ENCODE assay signal across 1 cellular context in genomic region chr17:58189436-58190146, GRCh38.
TF ChIP-seq lines count a peak whose summit lies in the region.

No MANE protein-coding gene starts in this region.

TF ChIP-seq in H1, 55 proteins besides CTCF, POLR2A, EP300 and RAD21:
- no peak for TF ChIP-seq SIN3A (conservative IDR thresholded peaks at IDR 0.05 in 1 of 2, IDR thresholded peaks at IDR 0.05 in 1 of 2; ENCODE audit: low read depth in 1 of 2, low read length in 2 of 2)
- TF ChIP-seq CEBPB (IDR thresholded peaks at IDR 0.05; ENCODE audit: low read depth, low read length), result no peak
- no peak for TF ChIP-seq BACH1 (IDR thresholded peaks at IDR 0.05; ENCODE audit: low read length)
- TF ChIP-seq JUND (IDR thresholded peaks at IDR 0.05; ENCODE audit: low read length), result no peak
- no peak for TF ChIP-seq MAFK (IDR thresholded peaks at IDR 0.05; ENCODE audit: low read depth, low read length)
- no peak for TF ChIP-seq TCF12 (IDR thresholded peaks at IDR 0.05; ENCODE audit: low read depth, low read length)
- TF ChIP-seq CTBP2 (IDR thresholded peaks at IDR 0.05; ENCODE audit: borderline replicate concordance, insufficient read depth, insufficient read length, low read length), result no peak
- no peak for TF ChIP-seq EGR1 (IDR thresholded peaks at IDR 0.05; ENCODE audit: borderline replicate concordance, low read depth, low read length)
- no peak for TF ChIP-seq NANOG (IDR thresholded peaks at IDR 0.05; ENCODE audit: insufficient read depth, low read depth, low read length, poor library complexity, severe bottlenecking)
- no peak for TF ChIP-seq HDAC2 (IDR thresholded peaks at IDR 0.05; ENCODE audit: borderline replicate concordance in 1 of 2, low read depth in 2 of 2, low read length in 2 of 2)
- no peak for TF ChIP-seq E2F6 (IDR thresholded peaks at IDR 0.05)
- no peak for TF ChIP-seq SP2 (IDR thresholded peaks at IDR 0.05; ENCODE audit: low read length)
- TF ChIP-seq ASH2L (IDR thresholded peaks at IDR 0.05; ENCODE audit: low read length), result no peak
- no peak for TF ChIP-seq ATF2 (IDR thresholded peaks at IDR 0.05; ENCODE audit: low read length)
